1 cellular context compared by ENCODE assay signal in the genomic region with DNA sequence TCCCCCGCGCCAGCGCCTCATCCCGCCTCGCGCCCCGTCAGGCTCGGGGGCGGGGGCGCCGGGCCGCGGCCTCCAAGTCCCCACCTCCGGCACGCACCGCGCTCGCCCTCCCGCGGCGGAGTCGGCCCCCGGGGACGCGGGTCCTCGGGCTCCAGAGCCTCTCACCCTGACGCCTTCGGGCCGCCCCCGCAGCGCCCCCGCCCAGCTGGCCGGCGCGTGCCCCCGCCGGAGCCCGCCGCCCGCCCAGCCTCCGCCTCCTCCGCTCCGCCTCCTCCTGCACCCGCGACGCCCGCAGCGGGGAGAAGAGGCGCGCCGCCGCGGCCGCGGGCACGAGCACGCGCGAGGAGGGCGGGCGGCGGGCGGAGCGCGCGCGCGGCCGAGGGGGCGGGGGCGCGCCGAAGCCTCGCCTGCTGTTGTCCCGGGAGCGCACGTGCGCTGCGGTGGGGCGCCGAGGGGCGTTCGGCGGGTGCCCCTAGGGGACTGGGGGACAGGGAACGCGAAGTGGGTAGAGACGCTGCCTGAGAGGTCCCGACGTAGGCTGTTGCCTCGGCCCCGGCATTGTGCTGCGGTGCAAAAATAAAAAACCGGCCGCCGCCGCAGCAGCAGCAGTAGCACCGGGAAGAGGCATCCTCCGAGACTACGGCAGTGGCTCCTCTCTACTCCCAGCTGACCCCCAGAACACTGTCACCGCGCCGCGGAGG.
TF ChIP-seq lines count a peak whose summit lies in the region.

No MANE protein-coding gene starts in this region.

TF ChIP-seq in SK-N-SH treated with all-trans-retinoic acid at 6 μM for 48 hours, 23 proteins besides CTCF, POLR2A, EP300 and RAD21 (continued from another document):
- TF ChIP-seq, protein P1, sequence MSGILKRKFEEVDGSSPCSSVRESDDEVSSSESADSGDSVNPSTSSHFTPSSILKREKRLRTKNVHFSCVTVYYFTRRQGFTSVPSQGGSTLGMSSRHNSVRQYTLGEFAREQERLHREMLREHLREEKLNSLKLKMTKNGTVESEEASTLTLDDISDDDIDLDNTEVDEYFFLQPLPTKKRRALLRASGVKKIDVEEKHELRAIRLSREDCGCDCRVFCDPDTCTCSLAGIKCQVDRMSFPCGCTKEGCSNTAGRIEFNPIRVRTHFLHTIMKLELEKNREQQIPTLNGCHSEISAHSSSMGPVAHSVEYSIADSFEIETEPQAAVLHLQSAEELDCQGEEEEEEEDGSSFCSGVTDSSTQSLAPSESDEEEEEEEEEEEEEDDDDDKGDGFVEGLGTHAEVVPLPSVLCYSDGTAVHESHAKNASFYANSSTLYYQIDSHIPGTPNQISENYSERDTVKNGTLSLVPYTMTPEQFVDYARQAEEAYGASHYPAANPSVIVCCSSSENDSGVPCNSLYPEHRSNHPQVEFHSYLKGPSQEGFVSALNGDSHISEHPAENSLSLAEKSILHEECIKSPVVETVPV (CRISPR knock-in tag; IDR thresholded peaks at IDR 0.05), result no peak
